In the genomic region with DNA sequence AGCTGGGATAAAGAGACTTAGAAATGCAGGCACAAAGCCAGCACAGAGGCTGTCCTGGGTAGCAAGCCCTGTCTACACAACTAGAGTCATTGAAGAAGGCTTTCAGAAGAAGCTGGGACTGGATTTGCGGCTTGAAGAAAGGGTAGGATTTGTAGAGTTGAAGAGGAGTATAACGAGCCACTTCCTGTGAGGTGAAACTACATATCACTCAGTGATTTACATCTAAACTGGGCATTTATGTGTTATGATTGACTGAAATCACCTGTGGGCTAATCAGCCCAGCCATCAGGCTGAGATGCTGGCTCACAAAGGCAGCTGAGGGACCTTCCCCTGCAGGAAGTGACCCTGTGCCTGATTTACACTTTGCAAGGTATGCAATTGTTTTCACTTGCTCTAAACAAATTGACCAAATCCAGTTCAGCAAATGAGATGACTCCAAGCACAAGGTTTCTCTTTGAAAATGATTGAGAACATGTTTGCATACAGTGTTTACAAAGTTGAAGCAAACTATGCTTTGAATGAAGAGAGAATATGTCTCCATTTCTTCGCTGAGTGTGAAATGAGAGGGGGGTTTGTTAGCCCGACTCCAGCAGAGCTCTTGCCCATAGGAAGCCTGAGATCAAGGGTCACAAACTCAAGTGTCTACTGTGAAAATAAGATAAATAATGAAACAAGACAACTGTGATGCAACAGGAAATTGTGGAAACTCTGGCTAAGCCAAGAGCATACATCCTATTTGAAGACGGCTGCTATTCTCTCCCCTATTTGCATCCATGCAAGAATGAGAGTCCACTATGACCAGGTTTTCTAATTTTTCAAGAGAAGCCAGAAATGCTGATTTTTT, we compare ENCODE assay signal across 1 cellular context.
TF ChIP-seq lines count a peak whose summit lies in the region.

No MANE protein-coding gene starts in this region.

TF ChIP-seq in GM12878, 131 proteins besides CTCF, POLR2A, EP300 and RAD21:
- no peak for TF ChIP-seq ZSCAN29 (IDR thresholded peaks at IDR 0.05)
- TF ChIP-seq, protein P1, sequence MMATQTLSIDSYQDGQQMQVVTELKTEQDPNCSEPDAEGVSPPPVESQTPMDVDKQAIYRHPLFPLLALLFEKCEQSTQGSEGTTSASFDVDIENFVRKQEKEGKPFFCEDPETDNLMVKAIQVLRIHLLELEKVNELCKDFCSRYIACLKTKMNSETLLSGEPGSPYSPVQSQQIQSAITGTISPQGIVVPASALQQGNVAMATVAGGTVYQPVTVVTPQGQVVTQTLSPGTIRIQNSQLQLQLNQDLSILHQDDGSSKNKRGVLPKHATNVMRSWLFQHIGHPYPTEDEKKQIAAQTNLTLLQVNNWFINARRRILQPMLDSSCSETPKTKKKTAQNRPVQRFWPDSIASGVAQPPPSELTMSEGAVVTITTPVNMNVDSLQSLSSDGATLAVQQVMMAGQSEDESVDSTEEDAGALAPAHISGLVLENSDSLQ (IDR thresholded peaks at IDR 0.05) = 0 out of 2 replicates have a peak, but pooled peaks have one; percentile 13
TF ChIP-seq in GM12878: peak in this region for 1.
